ENCODE assay signal across 8 cellular contexts in genomic region chr16:28491080-28491969, GRCh38. TPM values are rescaled to one million over a fixed set of nuclear protein-coding genes. Genes with fewer than 3 reads are reported as not detected.
DNase-seq lines count a peak whose midpoint lies in the region; ATAC-seq and TF ChIP-seq lines count a peak whose summit lies in the region.

No MANE protein-coding gene starts in this region.

- 1% methylated on average over 45 to 46 of the region's 46 CpGs for WGBS in aorta, 2 donors

- H3K4me3 ChIP-seq in epithelial cell of esophagus (ENCODE audit: low read length) (peak overlapping the region; percentile 99), mucosa of stomach (ENCODE audit: low read length) (peak overlapping the region; percentile 99), aorta (ENCODE audit: low read length in 2 of 2) (peak overlapping the region; percentile 75 to 81)

- peaks cover 20% of the 10 kb centered on the region for H3K4me1 ChIP-seq in mucosa of stomach (ENCODE audit: control insufficient read depth, insufficient read depth, low read length)
- H3K4me1 ChIP-seq in aorta (ENCODE audit: control insufficient read depth in 1 of 2, insufficient read depth in 2 of 2, low read length in 2 of 2), result no peaks in the 10 kb centered on the region

- H3K9me3 ChIP-seq in T-helper 17 cell (ENCODE audit: control insufficient read depth, low read length, poor library complexity, severe bottlenecking), result no peaks in the 10 kb centered on the region
- H3K9me3 ChIP-seq in mucosa of stomach (ENCODE audit: control insufficient read depth, low read length), result no peaks in the 10 kb centered on the region
- H3K9me3 ChIP-seq in aorta (ENCODE audit: control insufficient read depth, low read length), result no peaks in the 10 kb centered on the region

- DNase-seq in stimulated activated CD4-positive, alpha-beta T cell treated with anti-CD3 and anti-CD28 coated beads, Interleukin-2, amount 100 ng/mL, for 24 hours, result peak; percentile 23 to 30
- DNase-seq in stimulated activated CD4-positive, alpha-beta T cell treated with anti-CD3 and anti-CD28 coated beads, Interleukin-1b, Interleukin-23, amount 100 ng/mL, for 48 hours, result no peak
- DNase-seq in HK-2 (ENCODE audit: unreplicated experiment) (peak; percentile 43), T-helper 17 cell (no peak), epithelial cell of esophagus (ENCODE audit: low read depth) (peak; percentile 39), aorta (peak in 1 of 2 donors; percentile 60), NCI-H2081 (lab: John Stamatoyannopoulos, UW) (no peak)

- H3K27ac ChIP-seq in aorta (ENCODE audit: low read depth in 1 of 2, low read length in 2 of 2), result peak overlapping the region; percentile 35 to 59

- ATAC-seq in T-helper 17 cell (no peak), aorta (ENCODE audit: low FRiP score) (peak; percentile 62)

- H3K4me1 Mint-ChIP-seq in T-helper 17 cell, result peaks cover 34% of the 10 kb centered on the region

- H3K36me3 ChIP-seq in mucosa of stomach (ENCODE audit: control insufficient read depth, insufficient read depth, low read length), result peaks cover 5% of the 10 kb centered on the region
- H3K36me3 ChIP-seq in aorta (ENCODE audit: control insufficient read depth in 1 of 2, insufficient read depth in 2 of 2, low read length in 1 of 2), result no peaks in the 10 kb centered on the region

- peaks cover 5% of the 10 kb centered on the region for H3K36me3 Mint-ChIP-seq in T-helper 17 cell (ENCODE audit: low read depth)

- peak; percentile 38 for TF ChIP-seq CTCF in epithelial cell of esophagus (IDR thresholded peaks at IDR 0.05; ENCODE audit: insufficient read depth, low read depth, low read length, missing control alignments)

- H3K9ac ChIP-seq in mucosa of stomach (ENCODE audit: low read length), result peak overlapping the region; percentile 97

- H3K27ac Mint-ChIP-seq in T-helper 17 cell, result peak overlapping the region; percentile 98

- no peaks in the 10 kb centered on the region for H3K27me3 Mint-ChIP-seq in T-helper 17 cell

- H3K27me3 ChIP-seq in mucosa of stomach (ENCODE audit: control insufficient read depth, insufficient read depth, low read length) (no peaks in the 10 kb centered on the region), aorta (ENCODE audit: control insufficient read depth in 1 of 2, insufficient read depth in 2 of 2, low read length in 1 of 2) (no peaks in the 10 kb centered on the region)

- peak overlapping the region; percentile 92 for H3K4me3 Mint-ChIP-seq in T-helper 17 cell

- intact Hi-C loops in aorta (cut with DNase I), result loop anchor here (5.0 kb wide), 2 partner anchors 46 to 61 kb away; partner anchors contain the start of genes NUPR1 (in 2 of the 2) and SGF29 (in 2 of the 2)

RNA-seq across cellular contexts. Expression of gene CLN3, which starts 0.5 kb away (rescaled TPM):
- total RNA-seq in T-helper 17 cell (10 to 100 TPM; 44.6 to 57.1 TPM), aorta (10 to 100 TPM; 15.6 to 27.2 TPM)
- polyA plus RNA-seq in aorta, result 10 to 100 TPM; 19.5 to 48.7 TPM

RNA-seq across cellular contexts. Expression of gene APOBR, which starts 3.1 kb away (rescaled TPM):
- total RNA-seq in T-helper 17 cell (10 to 100 TPM; 12.6 to 13.6 TPM), aorta (1 to 10 TPM; 2.5 to 3.1 TPM)
- polyA plus RNA-seq in aorta, result 1 to 10 TPM; 1.1 to 2.6 TPM

RNA-seq across cellular contexts. Expression of gene IL27, which starts 15.3 kb away (rescaled TPM):
- total RNA-seq in T-helper 17 cell (not detected), aorta (under 1 TPM in 1 of 2 donors, not detected in 1; 0.54 TPM)
- under 1 TPM in 1 of 2 donors, not detected in 1; 0.54 TPM for polyA plus RNA-seq in aorta

RNA-seq across cellular contexts. Expression of gene NPIPB7, which starts 19.2 kb away (rescaled TPM):
- not detected for total RNA-seq in T-helper 17 cell
- under 1 TPM in 1 of 2 donors, not detected in 1; 0.29 TPM for total RNA-seq in aorta
- polyA plus RNA-seq in aorta, result under 1 TPM in 1 of 2 donors, not detected in 1; 0.18 TPM

RNA-seq across cellular contexts. Expression of gene NUPR1, which starts 47.4 kb away (rescaled TPM):
- total RNA-seq in T-helper 17 cell (under 1 TPM; 0.07 to 0.13 TPM), aorta (100 to 1,000 TPM in 1 of 2 donors, 10 to 100 TPM in 1; 85.3 to 137 TPM)
- polyA plus RNA-seq in aorta, result 100 to 1,000 TPM in 1 of 2 donors, 10 to 100 TPM in 1; 85.0 to 148 TPM

Comparison
In these comparisons a context has a peak if more than half of its experiments do, and no peak if none do; other contexts are left out.
1. DNase-seq: peak in stimulated activated CD4-positive, alpha-beta T cell treated with anti-CD3 and anti-CD28 coated beads, Interleukin-2, amount 100 ng/mL, for 24 hours (2 of 2), HK-2 (single experiment) and epithelial cell of esophagus (single experiment); none in stimulated activated CD4-positive, alpha-beta T cell treated with anti-CD3 and anti-CD28 coated beads, Interleukin-1b, Interleukin-23, amount 100 ng/mL, for 48 hours (single experiment), T-helper 17 cell (0 of 3) and NCI-H2081 (0 of 2).
2. Peak in every context shown above with its lines, with median percentiles within 50 percentile points of each other: H3K4me3 ChIP-seq.